Comparison of ENCODE assay signal across 17 cellular contexts in the genomic region with DNA sequence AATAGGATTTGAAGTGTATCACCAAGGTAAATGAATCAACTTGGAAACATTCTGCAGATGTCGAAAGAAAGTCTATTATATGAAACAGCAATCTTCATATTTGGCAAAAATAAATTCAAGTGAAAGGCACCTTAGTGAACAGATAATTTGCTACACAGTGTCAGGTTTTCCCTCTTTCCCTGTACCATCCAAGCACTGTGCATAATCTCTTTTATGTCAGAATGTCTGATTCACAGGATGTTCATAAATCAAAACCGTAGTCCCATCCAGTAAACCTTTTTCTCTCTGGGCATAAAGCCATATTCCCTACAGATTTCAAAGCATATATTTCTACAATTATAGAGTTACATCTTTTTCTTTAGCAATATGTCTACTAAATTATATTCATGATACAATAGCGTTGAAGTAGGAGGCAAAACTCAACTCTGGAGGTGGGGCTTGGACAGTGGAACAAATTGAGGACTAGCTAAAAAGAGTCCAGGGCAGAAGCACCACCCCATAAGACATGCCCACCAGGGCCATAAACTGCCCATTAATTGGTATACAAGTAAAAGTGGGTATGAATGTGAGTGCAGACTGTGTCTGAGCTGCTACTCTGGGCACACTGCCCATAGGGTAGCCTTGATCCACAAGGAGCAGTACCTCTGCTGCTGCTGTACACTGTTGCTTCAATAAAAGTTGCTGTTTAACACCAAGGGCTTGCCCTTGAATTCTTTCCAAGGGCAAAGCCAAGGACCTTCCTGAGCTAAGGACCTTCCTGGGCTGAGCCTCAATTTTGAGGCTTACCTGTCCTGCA.
DNase-seq lines count a peak whose midpoint lies in the region; ATAC-seq and TF ChIP-seq lines count a peak whose summit lies in the region.
"Had no signal": no experiment of that assay in that cellular context is flagged by ENCODE, and none has a peak within 500 bp of the region (broad histone marks: within the 10 kb centered on the region; RNA-seq: fewer than 3 reads in every experiment).

No MANE protein-coding gene starts in this region.

- no peak for DNase-seq in activated naive CD8-positive, alpha-beta T cell treated with anti-CD3 and anti-CD28 coated beads, Interleukin-2, amount 50 U/mL, for 24 hours
- no peak for DNase-seq in activated naive CD8-positive, alpha-beta T cell treated with anti-CD3 and anti-CD28 coated beads for 36 hours
- peak; percentile 63 for DNase-seq in NCI-H69 (lab: John Stamatoyannopoulos, UW)
- DNase-seq in glutamatergic neuron, result no peak
- no peak for DNase-seq in RKO (ENCODE audit: low spot score)
- DNase-seq in stimulated activated naive CD8-positive, alpha-beta T cell treated with anti-CD3 and anti-CD28 coated beads, Interleukin-15, Interleukin-2, amounts not matched to agents 100 U/mL and 50 U/mL, for 24 hours, result no peak
- DNase-seq: 8988T; C1 segment of cervical spinal cord; Calu3; CD4-positive, alpha-beta memory T cell; COR-L47; DMS53; DMS79 treated with DMSO at 0.1 percent for 48 hours; GF-D8; GOT3 had no signal

- H3K27ac Mint-ChIP-seq in activated naive CD8-positive, alpha-beta T cell treated with anti-CD3 and anti-CD28 coated beads, Interleukin-2, amount 50 U/mL, for 24 hours, result no peak overlapping the region
- no peak overlapping the region for H3K27ac Mint-ChIP-seq in activated naive CD8-positive, alpha-beta T cell treated with anti-CD3 and anti-CD28 coated beads for 36 hours
- peak overlapping the region; percentile 66 for H3K27ac Mint-ChIP-seq in glutamatergic neuron (ENCODE audit: unreplicated experiment)
- H3K27ac Mint-ChIP-seq: CD4-positive, alpha-beta memory T cell had no signal

- no peaks in the 10 kb centered on the region for H3K9me3 Mint-ChIP-seq in activated naive CD8-positive, alpha-beta T cell treated with anti-CD3 and anti-CD28 coated beads, Interleukin-2, amount 50 U/mL, for 24 hours
- H3K9me3 Mint-ChIP-seq in activated naive CD8-positive, alpha-beta T cell treated with anti-CD3 and anti-CD28 coated beads for 36 hours, result no peaks in the 10 kb centered on the region
- peaks cover 4% of the 10 kb centered on the region for H3K9me3 Mint-ChIP-seq in glutamatergic neuron (ENCODE audit: unreplicated experiment)

- no peak for TF ChIP-seq CTCF in glutamatergic neuron (IDR thresholded peaks at IDR 0.05; ENCODE audit: partially characterized antibody, unreplicated experiment)

- no peak overlapping the region for H3K4me3 Mint-ChIP-seq in activated naive CD8-positive, alpha-beta T cell treated with anti-CD3 and anti-CD28 coated beads, Interleukin-2, amount 50 U/mL, for 24 hours
- H3K4me3 Mint-ChIP-seq in activated naive CD8-positive, alpha-beta T cell treated with anti-CD3 and anti-CD28 coated beads for 36 hours, result no peak overlapping the region
- H3K4me3 Mint-ChIP-seq in glutamatergic neuron (ENCODE audit: unreplicated experiment), result peak overlapping the region; percentile 58
- H3K4me3 Mint-ChIP-seq: CD4-positive, alpha-beta memory T cell had no signal

- peak; percentile 15 for ATAC-seq in activated naive CD8-positive, alpha-beta T cell treated with anti-CD3 and anti-CD28 coated beads, Interleukin-2, amount 50 U/mL, for 24 hours
- no peak for ATAC-seq in stimulated activated naive CD8-positive, alpha-beta T cell treated with anti-CD3 and anti-CD28 coated beads, Interleukin-15, Interleukin-2, amounts not matched to agents 100 U/mL and 50 U/mL, for 24 hours
- ATAC-seq in HG02571 (IDR thresholded peaks at IDR 0.05; ENCODE audit: unreplicated experiment), result no peak
- ATAC-seq: A549 had no signal

- H3K4me1 Mint-ChIP-seq in activated naive CD8-positive, alpha-beta T cell treated with anti-CD3 and anti-CD28 coated beads, Interleukin-2, amount 50 U/mL, for 24 hours, result peaks cover 1% of the 10 kb centered on the region
- H3K4me1 Mint-ChIP-seq in activated naive CD8-positive, alpha-beta T cell treated with anti-CD3 and anti-CD28 coated beads for 36 hours, result no peaks in the 10 kb centered on the region
- peaks cover 30% of the 10 kb centered on the region for H3K4me1 Mint-ChIP-seq in glutamatergic neuron (ENCODE audit: low read depth, unreplicated experiment)

- peaks cover 2% of the 10 kb centered on the region for H3K27me3 Mint-ChIP-seq in activated naive CD8-positive, alpha-beta T cell treated with anti-CD3 and anti-CD28 coated beads, Interleukin-2, amount 50 U/mL, for 24 hours
- no peaks in the 10 kb centered on the region for H3K27me3 Mint-ChIP-seq in activated naive CD8-positive, alpha-beta T cell treated with anti-CD3 and anti-CD28 coated beads for 36 hours
- no peaks in the 10 kb centered on the region for H3K27me3 Mint-ChIP-seq in glutamatergic neuron (ENCODE audit: unreplicated experiment)

- H3K36me3 Mint-ChIP-seq in activated naive CD8-positive, alpha-beta T cell treated with anti-CD3 and anti-CD28 coated beads, Interleukin-2, amount 50 U/mL, for 24 hours (ENCODE audit: low read depth), result no peaks in the 10 kb centered on the region
- H3K36me3 Mint-ChIP-seq in activated naive CD8-positive, alpha-beta T cell treated with anti-CD3 and anti-CD28 coated beads for 36 hours, result no peaks in the 10 kb centered on the region
- no peaks in the 10 kb centered on the region for H3K36me3 Mint-ChIP-seq in glutamatergic neuron (ENCODE audit: unreplicated experiment)
- H3K36me3 Mint-ChIP-seq: CD4-positive, alpha-beta memory T cell had no signal
